7 cellular contexts compared by ENCODE assay signal in genomic region chr16:49585143-49585542, GRCh38.
"Had no signal": no experiment of that assay in that cellular context is flagged by ENCODE, and none has a peak within 500 bp of the region (broad histone marks: within the 10 kb centered on the region; RNA-seq: fewer than 3 reads in every experiment).

No MANE protein-coding gene starts in this region.

- ATAC-seq: GM23338, HepG2 had no signal

- H3K4me3 ChIP-seq: GM23338 had no signal

- H3K4me3 Mint-ChIP-seq: GM23338, H9, HFFc6, IgD-negative memory B cell had no signal

- H3K36me3 Mint-ChIP-seq: IgD-negative memory B cell had no signal

- H3K27ac Mint-ChIP-seq: GM23338, HFFc6, IgD-negative memory B cell had no signal

- H3K4me1 Mint-ChIP-seq: IgD-negative memory B cell had no signal

- H3K9me3 Mint-ChIP-seq: H9, IgD-negative memory B cell had no signal

- DNase-seq: H9, HCEC 1CT, HFFc6 had no signal

- H3K27ac ChIP-seq: HL-60 had no signal

- H3K27me3 Mint-ChIP-seq: IgD-negative memory B cell had no signal
